In genomic region chr15:96327155-96327741, GRCh38 we compare ENCODE assay signal across 8 cellular contexts. TPM values are rescaled to one million over a fixed set of nuclear protein-coding genes. Genes with fewer than 3 reads are reported as not detected.
DNase-seq lines count a peak whose midpoint lies in the region; ATAC-seq and TF ChIP-seq lines count a peak whose summit lies in the region.

No MANE protein-coding gene starts in this region.

- H3K27me3 ChIP-seq in adipocyte (replicated peaks; ENCODE audit: control insufficient read depth, insufficient read depth, low read length): no peaks in the 10 kb centered on the region
- H3K27me3 ChIP-seq in right cardiac atrium (ENCODE audit: control insufficient read depth, insufficient read depth): no peaks in the 10 kb centered on the region
- H3K27me3 ChIP-seq in skeletal muscle satellite cell (ENCODE audit: control insufficient read depth, insufficient read depth, low read length): no peaks in the 10 kb centered on the region

- intact Hi-C loops in right cardiac atrium (cut with DNase I): loop anchor here in 3 of 4 donors (5.0 to 10.0 kb wide), 7 partner anchors 162 to 1070 kb away; no protein-coding TSS in a partner anchor

- DNase-seq in AG10803 (ENCODE audit: low read depth): peak; percentile 89
- DNase-seq in NCI-H187 treated with DMSO at 0.1 percent for 48 hours (lab: John Stamatoyannopoulos, UW): peak; percentile 79
- peak; percentile 94 for DNase-seq in adipocyte (ENCODE audit: low read depth)
- DNase-seq in right cardiac atrium: no peak
- DNase-seq in anterior cingulate cortex (lab: John Stamatoyannopoulos, UW): no peak

- H3K4me2 ChIP-seq in skeletal muscle satellite cell (ENCODE audit: low read length): peak overlapping the region; percentile 83

- 3% methylated on average over 14 of the region's 14 CpGs for WGBS in right cardiac atrium

- H3K4me3 ChIP-seq in AG10803 (ENCODE audit: low read length) (peak overlapping the region; percentile 83), adipocyte (ENCODE audit: low read length) (peak overlapping the region; percentile 95), right cardiac atrium (ENCODE audit: low read length) (peak overlapping the region; percentile 94), skeletal muscle satellite cell (ENCODE audit: low read length) (peak overlapping the region; percentile 82)

- H3K4me1 ChIP-seq in adipocyte (ENCODE audit: control insufficient read depth, insufficient read depth, low read length) (peaks cover 52% of the 10 kb centered on the region), right cardiac atrium (ENCODE audit: control insufficient read depth, insufficient read depth, low read length) (peaks cover 3% of the 10 kb centered on the region), skeletal muscle satellite cell (ENCODE audit: control insufficient read depth, insufficient read depth, low read length) (peaks cover 44% of the 10 kb centered on the region)

- H3K9ac ChIP-seq in adipocyte (ENCODE audit: low read length): peak overlapping the region; percentile 100
- peak overlapping the region; percentile 94 for H3K9ac ChIP-seq in skeletal muscle satellite cell (ENCODE audit: low read depth, low read length)

- peak overlapping the region; percentile 96 for H3K27ac ChIP-seq in right cardiac atrium (ENCODE audit: low read length)

- TF ChIP-seq CTCF in AG10803 (conservative IDR thresholded peaks at IDR 0.05; ENCODE audit: low read length): peak; percentile 91

- no peaks in the 10 kb centered on the region for H3K9me3 ChIP-seq in adipocyte (ENCODE audit: control insufficient read depth, low read length)
- no peaks in the 10 kb centered on the region for H3K9me3 ChIP-seq in right cardiac atrium (ENCODE audit: control insufficient read depth, low read length)
- H3K9me3 ChIP-seq in skeletal muscle satellite cell (replicated peaks; ENCODE audit: low read length): no peaks in the 10 kb centered on the region

- H3K36me3 ChIP-seq in adipocyte (ENCODE audit: control insufficient read depth, insufficient read depth, low read length, severe bottlenecking) (no peaks in the 10 kb centered on the region), skeletal muscle satellite cell (ENCODE audit: insufficient read depth, low read length) (peaks cover 3% of the 10 kb centered on the region)

- ATAC-seq in GM19035 (IDR thresholded peaks at IDR 0.05; ENCODE audit: unreplicated experiment) (peak; percentile 39), right cardiac atrium (peak; percentile 43 to 53), GM21423 (IDR thresholded peaks at IDR 0.05; ENCODE audit: unreplicated experiment) (no peak)

RNA-seq across cellular contexts. Expression of gene NR2F2, which starts 3.3 kb away (rescaled TPM):
- total RNA-seq in right cardiac atrium: 10 to 100 TPM; 44.3 to 68.6 (median 54.8) TPM
- polyA plus RNA-seq in right cardiac atrium: 43.0 TPM
- 9.9 and 10.0 TPM in 2 replicates for total RNA-seq in skeletal muscle satellite cell (2012; rRNA removed)

Comparison
In these comparisons a context has a peak if more than half of its experiments do, and no peak if none do; other contexts are left out.
1. DNase-seq: peak in AG10803 (single experiment), NCI-H187 treated with DMSO at 0.1 percent for 48 hours (single experiment) and adipocyte (single experiment); none in right cardiac atrium (0 of 3) and anterior cingulate cortex (0 of 58).
2. Peak in every context shown above with its lines, with median percentiles within 50 percentile points of each other: H3K4me3 ChIP-seq.